Comparison of ENCODE assay signal across 12 cellular contexts in genomic region chr5:127925916-127926315, GRCh38.
A peak's percentile ranks its signal among the peaks of the same experiment; 100 is the strongest.
DNase-seq lines count a peak whose midpoint lies in the region; ATAC-seq and TF ChIP-seq lines count a peak whose summit lies in the region.
"Had no signal": no experiment of that assay in that cellular context is flagged by ENCODE, and none has a peak within 500 bp of the region (broad histone marks: within the 10 kb centered on the region; RNA-seq: fewer than 3 reads in every experiment).

No MANE protein-coding gene starts in this region.

- peaks cover 11% of the 10 kb centered on the region for H3K27me3 Mint-ChIP-seq in nephron progenitor cell (ENCODE audit: low read depth, poor library complexity)

- no peak overlapping the region for H3K4me3 Mint-ChIP-seq in nephron progenitor cell

- no peak for TF ChIP-seq CTCF in SK-N-SH (IDR thresholded peaks at IDR 0.05)
- TF ChIP-seq CTCF in fibroblast of mammary gland (conservative IDR thresholded peaks at IDR 0.05; ENCODE audit: control insufficient read depth, insufficient read depth, low read depth, low read length): no peak
- TF ChIP-seq CTCF in nephron progenitor cell (IDR thresholded peaks at IDR 0.05): no peak

- POLR2A ChIA-PET in SK-N-SH (lab: Yijun Ruan, JAX): no interaction called here

- no peaks in the 10 kb centered on the region for H3K9me3 ChIP-seq in SK-N-SH
- H3K9me3 ChIP-seq: thoracic aorta had no signal

- H3K79me2 ChIP-seq in SK-N-SH (ENCODE audit: insufficient read depth): no peaks in the 10 kb centered on the region

- no peak overlapping the region for H3K27ac Mint-ChIP-seq in nephron progenitor cell

- peaks cover 4% of the 10 kb centered on the region for H3K9me3 Mint-ChIP-seq in nephron progenitor cell

- H2AFZ ChIP-seq in SK-N-SH (ENCODE audit: low read depth): no peak overlapping the region

- H3K4me1 Mint-ChIP-seq in nephron progenitor cell: peaks cover 17% of the 10 kb centered on the region

- H3K36me3 ChIP-seq in SK-N-SH (replicated peaks in 1 of 2; ENCODE audit: control insufficient read depth in 1 of 2, insufficient read depth in 2 of 2, low read length in 1 of 2): no peaks in the 10 kb centered on the region
- H3K36me3 ChIP-seq: thoracic aorta had no signal

- no peak overlapping the region for H3K4me2 ChIP-seq in SK-N-SH

- H3K27ac ChIP-seq in SK-N-SH (ENCODE audit: low read depth in 2 of 2, low read length in 1 of 2): no peak overlapping the region
- H3K27ac ChIP-seq: thoracic aorta had no signal

- CTCF ChIA-PET in SK-N-SH (lab: Yijun Ruan, JAX): no interaction called here

- intact Hi-C loops in left cardiac atrium (cut with DNase I): no loop called here

- H3K36me3 Mint-ChIP-seq in nephron progenitor cell (ENCODE audit: low read depth): peaks cover 5% of the 10 kb centered on the region

- ATAC-seq in SK-N-SH treated with all-trans-retinoic acid at 6 μM for 48 hours: no peak
- ATAC-seq in left cardiac atrium: no peak

- H3F3A ChIP-seq in SK-N-SH (replicated peaks; ENCODE audit: insufficient read depth): no peaks in the 10 kb centered on the region

- no peaks in the 10 kb centered on the region for H4K20me1 ChIP-seq in SK-N-SH (ENCODE audit: insufficient read depth)

- H3K9ac ChIP-seq in SK-N-SH: no peak overlapping the region

- H3K9me2 ChIP-seq in SK-N-SH: no peaks in the 10 kb centered on the region

- no peak for TF ChIP-seq RAD21 in SK-N-SH (IDR thresholded peaks at IDR 0.05; ENCODE audit: low read length)

- H3K4me3 ChIP-seq in SK-N-SH (ENCODE audit: low read depth in 2 of 2, low read length in 1 of 2): no peak overlapping the region
- no peak overlapping the region for H3K4me3 ChIP-seq in fibroblast of mammary gland (ENCODE audit: control insufficient read depth, low read depth, low read length)
- H3K4me3 ChIP-seq: thoracic aorta had no signal

- H3K27me3 ChIP-seq in SK-N-SH (ENCODE audit: insufficient read depth): no peaks in the 10 kb centered on the region

- WGBS in SK-N-SH (ENCODE audit: low lambda C conversion rate): 61% methylated on average over 4 of the region's 4 CpGs

- DNase-seq in SK-N-SH (no peak), NOMO-1 treated with dmso at 0.1 percent for 144 hours (lab: John Stamatoyannopoulos, UW; ENCODE audit: unreplicated experiment) (peak; percentile 63), fibroblast of mammary gland (ENCODE audit: low read depth) (peak; percentile 18), left cardiac atrium (no peak), nephron progenitor cell (no peak), HK-2 (ENCODE audit: unreplicated experiment) (no peak)
- DNase-seq in effector CD8-positive, alpha-beta T cell (lab: John Stamatoyannopoulos, UW): no peak
- DNase-seq: NCI-H446 treated with DMSO at 0.1 percent for 48 hours; RPMI8226; stimulated activated CD4-positive, alpha-beta T cell treated with anti-CD3 and anti-CD28 coated beads, Interleukin-15, amount 100 ng/mL, for 24 hours had no signal

- no peak for TF ChIP-seq EP300 in SK-N-SH (IDR thresholded peaks at IDR 0.05; ENCODE audit: borderline replicate concordance in 1 of 2, low read depth in 1 of 2, low read length in 1 of 2)

- peaks cover 0 to 4% of the 10 kb centered on the region in 2 experiments; a peak in 1 of 4 replicates for H3K4me1 ChIP-seq in SK-N-SH (ENCODE audit: control insufficient read depth in 1 of 2, insufficient read depth in 2 of 2, low read depth in 1 of 2, low read length in 1 of 2)

TF ChIP-seq in SK-N-SH, 30 proteins besides CTCF, POLR2A, EP300 and RAD21:
- TF ChIP-seq EZH2phosphoT487 (IDR thresholded peaks at IDR 0.05; ENCODE audit: borderline replicate concordance, low read depth) (no peak), RFX5 (IDR thresholded peaks at IDR 0.05; ENCODE audit: low read length) (peak; percentile 49; the same call in 1 of the 2 replicates), FOSL2 (IDR thresholded peaks at IDR 0.05; ENCODE audit: borderline replicate concordance, low read depth) (no peak), YY1 (IDR thresholded peaks at IDR 0.05; ENCODE audit: low read depth) (no peak), SMC3 (IDR thresholded peaks at IDR 0.05; ENCODE audit: low read depth, low read length) (no peak)

TF ChIP-seq in SK-N-SH treated with all-trans-retinoic acid at 6 μM for 48 hours, 23 proteins besides CTCF, POLR2A, EP300 and RAD21:
- TF ChIP-seq ZFP30 (CRISPR knock-in tag; IDR thresholded peaks at IDR 0.05) (no peak), PPARA (CRISPR knock-in tag; IDR thresholded peaks at IDR 0.05; ENCODE audit: borderline replicate concordance) (no peak), PATZ1 (CRISPR knock-in tag; IDR thresholded peaks at IDR 0.05; ENCODE audit: borderline replicate concordance) (no peak), ZFP3 (CRISPR knock-in tag; IDR thresholded peaks at IDR 0.05) (no peak), CSDC2 (CRISPR knock-in tag; IDR thresholded peaks at IDR 0.05) (no peak), ZNF8 (CRISPR knock-in tag; IDR thresholded peaks at IDR 0.05) (no peak), TSHZ2 (CRISPR knock-in tag; IDR thresholded peaks at IDR 0.05) (no peak), CREB5 (CRISPR knock-in tag; IDR thresholded peaks at IDR 0.05; ENCODE audit: low read depth) (no peak), CSRNP3 (CRISPR knock-in tag; IDR thresholded peaks at IDR 0.05) (no peak), RARB (CRISPR knock-in tag; IDR thresholded peaks at IDR 0.05) (no peak), TOX (CRISPR knock-in tag; IDR thresholded peaks at IDR 0.05; ENCODE audit: borderline replicate concordance) (no peak)

Comparison
In these comparisons a context has a peak if more than half of its experiments do, and no peak if none do; other contexts are left out.
1. DNase-seq: peak in NOMO-1 treated with dmso at 0.1 percent for 144 hours (single experiment) and fibroblast of mammary gland (single experiment); none in SK-N-SH (single experiment), effector CD8-positive, alpha-beta T cell (single experiment), left cardiac atrium (single experiment), nephron progenitor cell (single experiment) and HK-2 (single experiment).